ENCODE assay signal across 18 cellular contexts in genomic region chr19:39738809-39739208, GRCh38. TPM values are rescaled to one million over a fixed set of nuclear protein-coding genes. Genes with fewer than 3 reads are reported as not detected.
"Had no signal": no experiment of that assay in that cellular context is flagged by ENCODE, and none has a peak within 500 bp of the region (broad histone marks: within the 10 kb centered on the region; RNA-seq: fewer than 3 reads in every experiment).

No MANE protein-coding gene starts in this region.

- H3K9me3 ChIP-seq: colonic mucosa, heart left ventricle, mucosa of descending colon, sigmoid colon had no signal

- H3K4me1 ChIP-seq: colonic mucosa, heart left ventricle, sigmoid colon had no signal

- H3K27ac ChIP-seq: colonic mucosa, heart left ventricle, sigmoid colon, WERI-Rb-1 had no signal

- ATAC-seq: activated CD4-positive, alpha-beta T cell treated with anti-CD3 and anti-CD28 coated beads for 36 hours; activated CD8-positive, alpha-beta T cell treated with anti-CD3 and anti-CD28 coated beads for 36 hours; heart left ventricle; mucosa of descending colon; naive thymus-derived CD8-positive, alpha-beta T cell had no signal

- DNase-seq: activated CD4-positive, alpha-beta T cell treated with anti-CD3 and anti-CD28 coated beads for 36 hours; activated CD8-positive, alpha-beta memory T cell treated with anti-CD3 and anti-CD28 coated beads, Interleukin-2, amount 50 U/mL, for 4 hours; activated CD8-positive, alpha-beta T cell treated with anti-CD3 and anti-CD28 coated beads for 36 hours; activated naive CD4-positive, alpha-beta T cell treated with Interleukin-2 at 50 U/mL for 16 hours; caudate nucleus; colonic mucosa; heart left ventricle; mammary epithelial cell; mucosa of descending colon; naive thymus-derived CD8-positive, alpha-beta T cell; sigmoid colon; stimulated activated CD4-positive, alpha-beta T cell treated with anti-CD3 and anti-CD28 coated beads, Interleukin-2, amount 100 ng/mL, for 24 hours; stimulated activated naive CD4-positive, alpha-beta T cell; substantia nigra; WERI-Rb-1 had no signal

- H3K4me3 ChIP-seq: colonic mucosa, heart left ventricle, mucosa of descending colon, sigmoid colon had no signal

- FAIRE-seq: frontal cortex, islet of Langerhans had no signal

RNA-seq across cellular contexts. Expression of gene CLC, which starts 1.0 kb away (rescaled TPM):
- polyA plus RNA-seq: fibroblast of lung; mammary epithelial cell; naive thymus-derived CD8-positive, alpha-beta T cell had no signal

RNA-seq across cellular contexts. Expression of gene LGALS14, which starts 34.5 kb away (rescaled TPM):
- polyA plus RNA-seq: fibroblast of lung; heart left ventricle; mammary epithelial cell; naive thymus-derived CD8-positive, alpha-beta T cell; sigmoid colon had no signal

RNA-seq across cellular contexts. Expression of gene LEUTX, which starts 39.8 kb away (rescaled TPM):
- polyA plus RNA-seq: fibroblast of lung; heart left ventricle; mammary epithelial cell; naive thymus-derived CD8-positive, alpha-beta T cell; sigmoid colon had no signal
